Comparison of ENCODE assay signal across 29 cellular contexts in genomic region chr21:39472786-39473185, GRCh38.
"Had no signal": no experiment of that assay in that cellular context is flagged by ENCODE, and none has a peak within 500 bp of the region (broad histone marks: within the 10 kb centered on the region; RNA-seq: fewer than 3 reads in every experiment).

No MANE protein-coding gene starts in this region.

- H3K9me3 Mint-ChIP-seq: endodermal cell, naive B cell had no signal

- H3K9me3 ChIP-seq: esophagus squamous epithelium, gastrocnemius medialis, heart right ventricle, left lung, lower lobe of right lung, mucosa of descending colon had no signal

- DNase-seq: dermis blood vessel endothelial cell; dorsolateral prefrontal cortex; effector CD4-positive, alpha-beta T cell; effector memory CD4-positive, alpha-beta T cell; endodermal cell; erythroblast; esophagus squamous epithelium; foreskin fibroblast; foreskin melanocyte; gastrocnemius medialis; glutamatergic neuron; head of caudate nucleus; heart right ventricle; hippocampal formation; left cardiac atrium; left lung; left ventricle myocardium superior; lower lobe of right lung; mesenchymal stem cell; mucosa of descending colon; naive B cell had no signal

- H3K36me3 ChIP-seq: esophagus squamous epithelium, left lung, lower lobe of right lung had no signal

- FAIRE-seq: colon, endometrium, islet of Langerhans, keratinocyte had no signal

- H3K4me3 Mint-ChIP-seq: endodermal cell, mesothelial cell of epicardium, naive B cell had no signal

- H3K27ac Mint-ChIP-seq: endodermal cell, mesothelial cell of epicardium, naive B cell had no signal

- H3K4me1 Mint-ChIP-seq: mesothelial cell of epicardium, naive B cell had no signal

- H3K4me3 ChIP-seq: coronary artery, dorsolateral prefrontal cortex, esophagus squamous epithelium, gastrocnemius medialis, heart right ventricle, left lung, lower lobe of right lung, mucosa of descending colon had no signal

- H3K4me1 ChIP-seq: esophagus squamous epithelium, heart right ventricle, left lung, lower lobe of right lung had no signal

- ATAC-seq: esophagus mucosa, gastrocnemius medialis, heart right ventricle, left cardiac atrium, left lung, left ventricle myocardium superior, lower lobe of right lung, mucosa of descending colon had no signal

- H3K27me3 ChIP-seq: dorsolateral prefrontal cortex, esophagus squamous epithelium, gastrocnemius medialis, heart right ventricle, left lung had no signal

- H3K27ac ChIP-seq: coronary artery, dorsolateral prefrontal cortex, epithelial cell of prostate, esophagus squamous epithelium, heart right ventricle, left lung, lower lobe of right lung had no signal
